1 cellular context compared by ENCODE assay signal in the genomic region with DNA sequence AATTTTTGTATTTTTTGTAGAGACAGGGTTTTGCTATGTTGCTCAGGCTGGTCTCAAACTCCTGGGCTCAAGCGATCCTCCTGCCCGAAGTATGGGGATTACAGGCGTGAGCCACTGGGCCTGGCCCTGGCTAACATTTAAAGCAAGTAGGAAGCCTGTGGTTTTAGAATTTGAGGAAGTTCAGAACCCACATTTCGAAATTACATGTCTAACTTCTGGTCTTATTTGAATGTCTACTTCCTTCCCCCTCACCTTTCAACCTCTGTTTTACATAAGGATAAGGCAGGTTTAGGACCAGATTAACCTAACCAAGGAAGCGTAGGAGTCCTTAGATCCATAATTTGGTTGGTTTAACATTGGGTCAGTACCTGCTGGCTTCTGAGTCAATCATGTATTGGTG.
TF ChIP-seq lines count a peak whose summit lies in the region.

No MANE protein-coding gene starts in this region.

TF ChIP-seq in GM23338, 12 proteins besides CTCF, POLR2A, EP300 and RAD21 (continued from another document):
- TF ChIP-seq, protein P1, sequence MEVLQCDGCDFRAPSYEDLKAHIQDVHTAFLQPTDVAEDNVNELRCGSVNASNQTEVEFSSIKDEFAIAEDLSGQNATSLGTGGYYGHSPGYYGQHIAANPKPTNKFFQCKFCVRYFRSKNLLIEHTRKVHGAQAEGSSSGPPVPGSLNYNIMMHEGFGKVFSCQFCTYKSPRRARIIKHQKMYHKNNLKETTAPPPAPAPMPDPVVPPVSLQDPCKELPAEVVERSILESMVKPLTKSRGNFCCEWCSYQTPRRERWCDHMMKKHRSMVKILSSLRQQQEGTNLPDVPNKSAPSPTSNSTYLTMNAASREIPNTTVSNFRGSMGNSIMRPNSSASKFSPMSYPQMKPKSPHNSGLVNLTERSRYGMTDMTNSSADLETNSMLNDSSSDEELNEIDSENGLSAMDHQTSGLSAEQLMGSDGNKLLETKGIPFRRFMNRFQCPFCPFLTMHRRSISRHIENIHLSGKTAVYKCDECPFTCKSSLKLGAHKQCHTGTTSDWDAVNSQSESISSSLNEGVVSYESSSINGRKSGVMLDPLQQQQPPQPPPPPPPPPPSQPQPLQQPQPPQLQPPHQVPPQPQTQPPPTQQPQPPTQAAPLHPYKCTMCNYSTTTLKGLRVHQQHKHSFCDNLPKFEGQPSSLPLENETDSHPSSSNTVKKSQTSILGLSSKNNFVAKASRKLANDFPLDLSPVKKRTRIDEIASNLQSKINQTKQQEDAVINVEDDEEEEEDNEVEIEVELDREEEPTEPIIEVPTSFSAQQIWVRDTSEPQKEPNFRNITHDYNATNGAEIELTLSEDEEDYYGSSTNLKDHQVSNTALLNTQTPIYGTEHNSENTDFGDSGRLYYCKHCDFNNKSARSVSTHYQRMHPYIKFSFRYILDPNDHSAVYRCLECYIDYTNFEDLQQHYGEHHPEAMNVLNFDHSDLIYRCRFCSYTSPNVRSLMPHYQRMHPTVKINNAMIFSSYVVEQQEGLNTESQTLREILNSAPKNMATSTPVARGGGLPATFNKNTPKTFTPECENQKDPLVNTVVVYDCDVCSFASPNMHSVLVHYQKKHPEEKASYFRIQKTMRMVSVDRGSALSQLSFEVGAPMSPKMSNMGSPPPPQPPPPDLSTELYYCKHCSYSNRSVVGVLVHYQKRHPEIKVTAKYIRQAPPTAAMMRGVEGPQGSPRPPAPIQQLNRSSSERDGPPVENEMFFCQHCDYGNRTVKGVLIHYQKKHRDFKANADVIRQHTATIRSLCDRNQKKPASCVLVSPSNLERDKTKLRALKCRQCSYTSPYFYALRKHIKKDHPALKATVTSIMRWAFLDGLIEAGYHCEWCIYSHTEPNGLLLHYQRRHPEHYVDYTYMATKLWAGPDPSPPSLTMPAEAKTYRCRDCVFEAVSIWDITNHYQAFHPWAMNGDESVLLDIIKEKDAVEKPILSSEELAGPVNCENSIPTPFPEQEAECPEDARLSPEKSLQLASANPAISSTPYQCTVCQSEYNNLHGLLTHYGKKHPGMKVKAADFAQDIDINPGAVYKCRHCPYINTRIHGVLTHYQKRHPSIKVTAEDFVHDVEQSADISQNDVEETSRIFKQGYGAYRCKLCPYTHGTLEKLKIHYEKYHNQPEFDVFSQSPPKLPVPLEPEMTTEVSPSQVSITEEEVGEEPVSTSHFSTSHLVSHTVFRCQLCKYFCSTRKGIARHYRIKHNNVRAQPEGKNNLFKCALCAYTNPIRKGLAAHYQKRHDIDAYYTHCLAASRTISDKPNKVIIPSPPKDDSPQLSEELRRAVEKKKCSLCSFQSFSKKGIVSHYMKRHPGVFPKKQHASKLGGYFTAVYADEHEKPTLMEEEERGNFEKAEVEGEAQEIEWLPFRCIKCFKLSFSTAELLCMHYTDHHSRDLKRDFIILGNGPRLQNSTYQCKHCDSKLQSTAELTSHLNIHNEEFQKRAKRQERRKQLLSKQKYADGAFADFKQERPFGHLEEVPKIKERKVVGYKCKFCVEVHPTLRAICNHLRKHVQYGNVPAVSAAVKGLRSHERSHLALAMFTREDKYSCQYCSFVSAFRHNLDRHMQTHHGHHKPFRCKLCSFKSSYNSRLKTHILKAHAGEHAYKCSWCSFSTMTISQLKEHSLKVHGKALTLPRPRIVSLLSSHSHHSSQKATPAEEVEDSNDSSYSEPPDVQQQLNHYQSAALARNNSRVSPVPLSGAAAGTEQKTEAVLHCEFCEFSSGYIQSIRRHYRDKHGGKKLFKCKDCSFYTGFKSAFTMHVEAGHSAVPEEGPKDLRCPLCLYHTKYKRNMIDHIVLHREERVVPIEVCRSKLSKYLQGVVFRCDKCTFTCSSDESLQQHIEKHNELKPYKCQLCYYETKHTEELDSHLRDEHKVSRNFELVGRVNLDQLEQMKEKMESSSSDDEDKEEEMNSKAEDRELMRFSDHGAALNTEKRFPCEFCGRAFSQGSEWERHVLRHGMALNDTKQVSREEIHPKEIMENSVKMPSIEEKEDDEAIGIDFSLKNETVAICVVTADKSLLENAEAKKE (CRISPR knock-in tag; IDR thresholded peaks at IDR 0.05): no peak
- no peak for TF ChIP-seq JUNB (IDR thresholded peaks at IDR 0.05; ENCODE audit: unreplicated experiment)
- TF ChIP-seq STAT1 (IDR thresholded peaks at IDR 0.05; ENCODE audit: unreplicated experiment): no peak
- TF ChIP-seq POLR2AphosphoS5 (IDR thresholded peaks at IDR 0.05; ENCODE audit: low read depth): no peak
- TF ChIP-seq CREB1 (CRISPR knock-in tag; IDR thresholded peaks at IDR 0.05; ENCODE audit: low read depth): no peak
TF ChIP-seq in GM23338: peak in this region for 0.
